In the genomic region with DNA sequence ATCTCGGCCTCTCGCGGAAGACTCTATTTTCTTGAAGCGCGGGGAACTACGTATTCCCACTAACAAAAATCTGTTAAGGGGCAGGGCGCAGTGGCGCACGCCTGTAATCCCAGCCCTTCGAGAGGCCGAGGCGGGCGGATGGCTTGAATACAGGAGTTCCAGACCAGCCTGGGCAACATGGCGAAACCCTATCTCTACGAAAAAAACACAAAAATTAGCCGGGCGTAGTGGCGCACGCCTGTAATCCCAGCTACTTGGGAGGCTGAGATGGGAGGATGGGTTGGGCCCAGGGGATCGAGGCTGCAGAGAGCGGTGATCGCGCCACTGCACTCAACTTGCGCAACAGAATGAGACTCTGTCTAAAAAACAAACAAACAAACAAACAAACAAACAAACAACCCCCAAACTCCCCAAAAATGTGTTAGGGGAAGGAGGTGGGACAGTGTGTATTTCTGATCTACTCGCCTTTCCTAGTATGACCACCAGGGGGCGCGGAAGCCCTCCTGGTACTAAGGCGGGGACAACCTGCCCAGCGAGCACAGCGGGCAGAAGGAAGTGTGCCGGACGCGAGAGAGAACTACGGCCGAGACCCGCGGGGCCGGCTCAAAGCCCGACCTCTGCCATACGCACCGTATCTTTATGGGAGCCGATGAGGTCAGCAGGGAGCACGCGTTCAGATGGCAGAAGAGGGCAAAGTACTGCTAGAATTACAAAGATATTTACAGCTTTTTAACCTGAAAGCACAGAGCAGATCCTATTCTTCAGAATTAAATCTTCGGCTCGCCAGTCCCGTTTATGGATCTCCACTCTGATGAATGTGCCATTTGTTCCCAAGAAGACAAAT, we compare ENCODE assay signal across 8 cellular contexts. TPM values are rescaled to one million over a fixed set of nuclear protein-coding genes. Genes with fewer than 3 reads are reported as not detected.
A peak's percentile ranks its signal among the peaks of the same experiment; 100 is the strongest.
DNase-seq lines count a peak whose midpoint lies in the region; ATAC-seq and TF ChIP-seq lines count a peak whose summit lies in the region.

No MANE protein-coding gene starts in this region.

- H3K36me3 ChIP-seq in CD8-positive, alpha-beta memory T cell (ENCODE audit: insufficient read depth, low read length) = no peaks in the 10 kb centered on the region
- no peaks in the 10 kb centered on the region for H3K36me3 ChIP-seq in mucosa of descending colon (ENCODE audit: low read depth)

- H3K36me3 Mint-ChIP-seq in CD8-positive, alpha-beta memory T cell = peaks cover 0 to 8% (median 0%) of the 10 kb centered on the region in 3 donors

- ATAC-seq in GM19438 (IDR thresholded peaks at IDR 0.05; ENCODE audit: low read depth, unreplicated experiment) = peak; percentile 80
- ATAC-seq in HG03575 (IDR thresholded peaks at IDR 0.05; ENCODE audit: extremely low read depth, insufficient number of reproducible peaks, low FRiP score, unreplicated experiment) = peak; percentile 43
- peak; percentile 68 for ATAC-seq in mucosa of descending colon

- H3K4me3 Mint-ChIP-seq in CD8-positive, alpha-beta memory T cell = peak overlapping the region; percentile 89 to 95 (median 92)

- peak; percentile 74 to 87 (median 76) for DNase-seq in CD8-positive, alpha-beta memory T cell
- DNase-seq in NOMO-1 treated with dmso at 0.1 percent for 144 hours (lab: John Stamatoyannopoulos, UW; ENCODE audit: unreplicated experiment) (peak; percentile 70), epidermal melanocyte (ENCODE audit: insufficient read length, low spot score) (peak; percentile 89), mucosa of descending colon (peak; percentile 89 to 95 (median 91))
- DNase-seq in activated CD8-positive, alpha-beta memory T cell treated with anti-CD3 and anti-CD28 coated beads, Interleukin-2, amount 50 U/mL, for 4 hours = peak; percentile 83
- peak; percentile 73 to 80 for DNase-seq in stimulated activated CD8-positive, alpha-beta memory T cell treated with anti-CD3 and anti-CD28 coated beads, Interleukin-4, amount 100 ng/mL, for 1 hour (ENCODE audit: low read depth in 2 of 2, low spot score in 1 of 2)

- peak overlapping the region; percentile 7 for H3K27ac ChIP-seq in CD8-positive, alpha-beta memory T cell (ENCODE audit: low read depth, low read length)

- peaks cover 12 to 14% of the 10 kb centered on the region in 2 donors for H3K27me3 Mint-ChIP-seq in CD8-positive, alpha-beta memory T cell

- intact Hi-C loops in mucosa of descending colon (cut with DNase I, micrococcal nuclease) = loop anchor here in 1 of 2 donors (2.0 kb wide), 1 partner anchor 49 kb away; no protein-coding TSS in a partner anchor

- peak overlapping the region; percentile 76 for H3K4me3 ChIP-seq in CD8-positive, alpha-beta memory T cell (ENCODE audit: low read length)
- H3K4me3 ChIP-seq in mucosa of descending colon = peak overlapping the region; percentile 80

- no peaks in the 10 kb centered on the region for H3K9me3 ChIP-seq in CD8-positive, alpha-beta memory T cell (ENCODE audit: low read length)
- no peaks in the 10 kb centered on the region for H3K9me3 ChIP-seq in mucosa of descending colon

- H3K4me1 Mint-ChIP-seq in CD8-positive, alpha-beta memory T cell = peaks cover 21 to 35% (median 31%) of the 10 kb centered on the region in 3 donors

- CTCF ChIA-PET in CD8-positive, alpha-beta memory T cell (lab: Charles Lee) = interaction anchor here (0.7 to 5.2 kb wide), 14 partner anchors 9 to 498 kb away, joined by 3 to 113 read pairs (median 4); a partner anchor contains a TSS

- peaks cover 18% of the 10 kb centered on the region for H3K4me1 ChIP-seq in CD8-positive, alpha-beta memory T cell (ENCODE audit: insufficient read depth, low read length)
- H3K4me1 ChIP-seq in mucosa of descending colon (ENCODE audit: low read depth) = peaks cover 28% of the 10 kb centered on the region

- no peaks in the 10 kb centered on the region for H3K27me3 ChIP-seq in CD8-positive, alpha-beta memory T cell (ENCODE audit: insufficient read depth, low read length, poor library complexity, severe bottlenecking)

- peak; percentile 88 for TF ChIP-seq CTCF in mucosa of descending colon (IDR thresholded peaks at IDR 0.05)

- POLR2A ChIA-PET in CD8-positive, alpha-beta memory T cell (lab: Charles Lee) = no interaction called here

- no peaks in the 10 kb centered on the region for H3K9me3 Mint-ChIP-seq in CD8-positive, alpha-beta memory T cell

- H3K27ac Mint-ChIP-seq in CD8-positive, alpha-beta memory T cell = peak overlapping the region in 7 of 8 donors; percentile 37 to 84 (median 72)

RNA-seq across cellular contexts. Expression of a gene that starts 1.3 kb away (rescaled TPM):
- total RNA-seq in CD8-positive, alpha-beta memory T cell = 1 to 10 TPM; 5.5 to 6.7 TPM
- polyA plus RNA-seq in CD8-positive, alpha-beta memory T cell = 6.8 TPM
- 100 to 1,000 TPM in 1 of 3 donors, 10 to 100 TPM in 2; 69.5 to 129 (median 96.1) TPM for total RNA-seq in mucosa of descending colon

RNA-seq across cellular contexts. Expression of a gene that starts 40.2 kb away (rescaled TPM):
- not detected for total RNA-seq in CD8-positive, alpha-beta memory T cell
- polyA plus RNA-seq in CD8-positive, alpha-beta memory T cell = not detected
- total RNA-seq in mucosa of descending colon = not detected

RNA-seq across cellular contexts. Expression of a gene that starts 56.7 kb away (rescaled TPM):
- 10 to 100 TPM; 83.5 to 84.5 TPM for total RNA-seq in CD8-positive, alpha-beta memory T cell
- polyA plus RNA-seq in CD8-positive, alpha-beta memory T cell = 75.0 TPM
- 10 to 100 TPM; 38.8 to 54.3 (median 51.5) TPM for total RNA-seq in mucosa of descending colon

Comparison
In these comparisons a context has a peak if more than half of its experiments do, and no peak if none do; other contexts are left out.
1. Peak in every context shown above with its lines: DNase-seq, ATAC-seq, H3K4me3 ChIP-seq and H3K27ac ChIP-seq.
2. RNA of a gene that starts 1.3 kb away (total RNA-seq): 69.5 to 129 TPM in mucosa of descending colon; 5.5 to 6.7 TPM in CD8-positive, alpha-beta memory T cell; every median in the first group is over 4 times any median in the second.